In genomic region chr5:135092476-135092875, GRCh38 we compare ENCODE assay signal across 1 cellular context.
A peak's percentile ranks its signal among the peaks of the same experiment; 100 is the strongest.
TF ChIP-seq lines count a peak whose summit lies in the region.

No MANE protein-coding gene starts in this region.

TF ChIP-seq in K562, 482 proteins besides CTCF, POLR2A, EP300 and RAD21:
- TF ChIP-seq PRDM10 (IDR thresholded peaks at IDR 0.05; ENCODE audit: partially characterized antibody) (peak; percentile 30), ZKSCAN1 (IDR thresholded peaks at IDR 0.05; ENCODE audit: low read depth, low read length) (peak; percentile 43; the same call in 1 of the 2 replicates), JUND (IDR thresholded peaks at IDR 0.05; ENCODE audit: borderline replicate concordance, low read depth, low read length) (no peak), JUND (tag; IDR thresholded peaks at IDR 0.05; ENCODE audit: borderline replicate concordance, low read depth, low read length) (no peak), RBM25 (IDR thresholded peaks at IDR 0.05; ENCODE audit: low read depth, low read length, severe bottlenecking) (peak; percentile 14)
